Comparison of ENCODE assay signal across 1 cellular context in genomic region chr3:38597502-38598060, GRCh38.
TF ChIP-seq lines count a peak whose summit lies in the region.

No MANE protein-coding gene starts in this region.

TF ChIP-seq in HepG2, 621 proteins besides CTCF, POLR2A, EP300 and RAD21:
- TF ChIP-seq SMARCE1 (IDR thresholded peaks at IDR 0.05; ENCODE audit: borderline replicate concordance) (no peak), ZNF33A (CRISPR knock-in tag; IDR thresholded peaks at IDR 0.05; ENCODE audit: borderline replicate concordance) (no peak), ZFP91 (CRISPR knock-in tag; IDR thresholded peaks at IDR 0.05; ENCODE audit: borderline replicate concordance) (no peak), HCFC1 (IDR thresholded peaks at IDR 0.05; ENCODE audit: low read depth, low read length) (no peak), HNF1A (IDR thresholded peaks at IDR 0.05; ENCODE audit: low read depth) (no peak), HNF1A (CRISPR knock-in tag; IDR thresholded peaks at IDR 0.05; ENCODE audit: borderline replicate concordance) (no peak), GATA4 (IDR thresholded peaks at IDR 0.05; ENCODE audit: borderline replicate concordance, low read depth) (no peak), ZNF513 (CRISPR knock-in tag; conservative IDR thresholded peaks at IDR 0.05) (no peak), ZNF451 (CRISPR knock-in tag; IDR thresholded peaks at IDR 0.05) (no peak), LRRFIP1 (CRISPR knock-in tag; conservative IDR thresholded peaks at IDR 0.05) (no peak), ZNF569 (CRISPR knock-in tag; IDR thresholded peaks at IDR 0.05; ENCODE audit: borderline replicate concordance) (no peak), ZNF674 (CRISPR knock-in tag; IDR thresholded peaks at IDR 0.05; ENCODE audit: low read depth) (no peak), NFIC (IDR thresholded peaks at IDR 0.05; ENCODE audit: low read length) (no peak), HNF1B (CRISPR knock-in tag; IDR thresholded peaks at IDR 0.05) (no peak), ZNF326 (CRISPR knock-in tag; IDR thresholded peaks at IDR 0.05; ENCODE audit: borderline replicate concordance) (no peak), CENPBD1 (CRISPR knock-in tag; IDR thresholded peaks at IDR 0.05; ENCODE audit: borderline replicate concordance, low read depth) (no peak), TBX3 (IDR thresholded peaks at IDR 0.05; ENCODE audit: borderline replicate concordance) (no peak), CHD2 (IDR thresholded peaks at IDR 0.05; ENCODE audit: low read depth, low read length) (no peak), JUN (CRISPR knock-in tag; IDR thresholded peaks at IDR 0.05) (no peak), ZNF761 (CRISPR knock-in tag; conservative IDR thresholded peaks at IDR 0.05) (no peak), ZNF768 (CRISPR knock-in tag; IDR thresholded peaks at IDR 0.05) (no peak)
